In the genomic region with DNA sequence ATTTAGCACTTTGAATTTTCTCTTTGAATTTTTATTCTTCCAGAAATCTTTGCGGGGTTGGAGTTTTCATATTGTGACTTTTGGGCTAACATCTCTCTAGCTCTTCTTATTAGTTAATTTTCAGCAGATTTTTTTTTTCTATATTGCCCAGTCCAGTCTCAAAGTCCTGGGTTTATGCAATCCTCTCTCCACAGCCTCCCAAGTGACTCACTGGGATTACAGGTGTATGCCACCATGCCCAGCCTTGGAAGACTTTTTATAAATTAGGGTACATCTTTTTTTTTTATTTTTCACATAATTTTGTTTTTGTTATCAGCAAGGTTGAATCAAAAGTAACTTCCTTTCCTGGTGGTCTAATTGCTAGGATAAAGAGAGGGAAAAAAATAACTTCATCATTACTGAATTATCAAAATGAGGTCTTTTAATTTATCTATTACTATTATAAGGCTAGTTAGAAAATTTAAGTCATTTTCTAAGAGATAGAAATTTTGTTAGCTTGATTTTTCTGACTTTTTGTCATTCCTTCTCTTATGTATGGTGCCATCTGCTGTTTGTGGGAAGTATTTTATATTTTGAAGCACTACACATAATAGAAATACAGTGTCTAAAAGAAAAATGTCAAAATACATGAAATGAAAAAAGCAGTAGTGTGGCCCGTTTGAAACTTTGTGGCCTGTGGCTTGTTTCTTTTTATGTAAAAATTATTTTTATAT, we compare ENCODE assay signal across 8 cellular contexts.
A peak's percentile ranks its signal among the peaks of the same experiment; 100 is the strongest.
DNase-seq lines count a peak whose midpoint lies in the region; ATAC-seq and TF ChIP-seq lines count a peak whose summit lies in the region.

No MANE protein-coding gene starts in this region.

- no peak overlapping the region for H3K27ac ChIP-seq in mesendoderm (ENCODE audit: low read depth, low read length)

- no peak overlapping the region for H3K4ac ChIP-seq in mesendoderm (ENCODE audit: low read depth, low read length)

- no peaks in the 10 kb centered on the region for H3K4me1 Mint-ChIP-seq in activated CD4-positive, alpha-beta T cell treated with anti-CD3 and anti-CD28 coated beads for 36 hours

- H2BK120ac ChIP-seq in mesendoderm (ENCODE audit: low read depth, low read length), result no peak overlapping the region

- no peaks in the 10 kb centered on the region for H3K9me3 Mint-ChIP-seq in activated CD4-positive, alpha-beta T cell treated with anti-CD3 and anti-CD28 coated beads for 36 hours (ENCODE audit: low read depth)

- peak; percentile 11 for TF ChIP-seq CTCF in astrocyte of the cerebellum (IDR thresholded peaks at IDR 0.05; ENCODE audit: low read depth, low read length, missing control alignments)

- H3K18ac ChIP-seq in mesendoderm (ENCODE audit: low read length), result no peak overlapping the region

- intact Hi-C loops in activated CD4-positive, alpha-beta T cell treated with anti-CD3 and anti-CD28 coated beads for 36 hours (cut with DNase I, micrococcal nuclease), result loop anchor here (1.0 to 2.0 kb wide), 3 partner anchors 464 to 468 kb away; no protein-coding TSS in a partner anchor

- H3K27me3 Mint-ChIP-seq in activated CD4-positive, alpha-beta T cell treated with anti-CD3 and anti-CD28 coated beads for 36 hours, result no peaks in the 10 kb centered on the region

- no peak overlapping the region for H3K56ac ChIP-seq in mesendoderm (ENCODE audit: low read length)

- CTCF ChIA-PET in activated CD4-positive, alpha-beta T cell treated with anti-CD3 and anti-CD28 coated beads for 36 hours (lab: Charles Lee), result interaction anchor here (0.5 to 2.8 kb wide), 7 partner anchors 14 to 1312 kb away, joined by 3 to 30 read pairs (median 3); no protein-coding TSS in a partner anchor

- no peaks in the 10 kb centered on the region for H3K79me1 ChIP-seq in mesendoderm (ENCODE audit: low read length)

- H3K36me3 Mint-ChIP-seq in activated CD4-positive, alpha-beta T cell treated with anti-CD3 and anti-CD28 coated beads for 36 hours (ENCODE audit: low read depth), result no peaks in the 10 kb centered on the region

- POLR2A ChIA-PET in activated CD4-positive, alpha-beta T cell treated with anti-CD3 and anti-CD28 coated beads for 36 hours (lab: Charles Lee), result interaction anchor here (0.5 kb wide), 1 partner anchor 78 kb away, joined by 8 read pairs; no protein-coding TSS in a partner anchor

- H3K79me2 ChIP-seq in mesendoderm (ENCODE audit: control insufficient read depth, insufficient read depth, low read length), result no peaks in the 10 kb centered on the region

- no peak overlapping the region for H3K4me2 ChIP-seq in mesendoderm (ENCODE audit: low read length)

- no peak overlapping the region for H4K5ac ChIP-seq in mesendoderm (ENCODE audit: low read length)

- H3K4me3 Mint-ChIP-seq in activated CD4-positive, alpha-beta T cell treated with anti-CD3 and anti-CD28 coated beads for 36 hours, result no peak overlapping the region

- H2BK5ac ChIP-seq in mesendoderm (ENCODE audit: low read length), result no peak overlapping the region

- no peak overlapping the region for H3K23ac ChIP-seq in mesendoderm (ENCODE audit: low read length)

- in situ Hi-C loops in KBM-7 (cut with MboI; ENCODE audit: low pct_unique_long_range_greater_than_20kb, low sequenced_read_pairs), result loop anchor here (25.0 kb wide), 3 partner anchors 464 to 1989 kb away; no protein-coding TSS in a partner anchor
- in situ Hi-C loops in astrocyte of the cerebellum (cut with HindIII; ENCODE audit: low sequenced_read_pairs), result no loop called here

- ATAC-seq in GM19395 (IDR thresholded peaks at IDR 0.05; ENCODE audit: unreplicated experiment) (no peak), GM18873 (IDR thresholded peaks at IDR 0.05; ENCODE audit: low FRiP score, unreplicated experiment) (no peak)
- no peak for ATAC-seq in activated CD4-positive, alpha-beta T cell treated with anti-CD3 and anti-CD28 coated beads for 36 hours

- no peak overlapping the region for H2AK5ac ChIP-seq in mesendoderm (ENCODE audit: low read length)

- H2BK15ac ChIP-seq in mesendoderm (replicated peaks; ENCODE audit: low read depth), result no peak overlapping the region

- H3K27me3 ChIP-seq in mesendoderm (ENCODE audit: insufficient read depth, low read length, poor library complexity), result no peaks in the 10 kb centered on the region

- DNase-seq in DMS114 treated with DMSO at 0.1 percent for 48 hours (lab: John Stamatoyannopoulos, UW; ENCODE audit: unreplicated experiment), result peak; percentile 20
- DNase-seq in KBM-7, result peak; percentile 55
- peak; percentile 32 for DNase-seq in astrocyte of the cerebellum (ENCODE audit: low read depth)
- DNase-seq in mesendoderm, result peak; percentile 31
- DNase-seq in germinal center (ENCODE audit: low spot score), result no peak
- DNase-seq in activated CD4-positive, alpha-beta T cell treated with anti-CD3 and anti-CD28 coated beads for 36 hours, result no peak

- H3K36me3 ChIP-seq in mesendoderm (ENCODE audit: control insufficient read depth, insufficient read depth, low read length), result no peaks in the 10 kb centered on the region

- H3K27ac Mint-ChIP-seq in activated CD4-positive, alpha-beta T cell treated with anti-CD3 and anti-CD28 coated beads for 36 hours, result no peak overlapping the region

- H3K4me1 ChIP-seq in mesendoderm (ENCODE audit: control insufficient read depth, low read depth, low read length), result no peaks in the 10 kb centered on the region

- H3K4me3 ChIP-seq in astrocyte of the cerebellum (ENCODE audit: low read depth, low read length) (no peak overlapping the region), mesendoderm (ENCODE audit: low read length) (no peak overlapping the region)

- no peak overlapping the region for H4K8ac ChIP-seq in mesendoderm (ENCODE audit: low read depth, low read length)

- whole genome bisulfite sequencing in mesendoderm (ENCODE audit: extremely low coverage, insufficient coverage, low lambda C conversion rate), result no CpG with 5 or more reads among the region's 2 CpGs

- H3K9ac ChIP-seq in mesendoderm (ENCODE audit: low read length), result no peak overlapping the region

Comparison
In these comparisons a context has a peak if more than half of its experiments do, and no peak if none do; other contexts are left out.
1. DNase-seq: peak in DMS114 treated with DMSO at 0.1 percent for 48 hours (single experiment), KBM-7 (single experiment), astrocyte of the cerebellum (single experiment) and mesendoderm (single experiment); none in germinal center (single experiment) and activated CD4-positive, alpha-beta T cell treated with anti-CD3 and anti-CD28 coated beads for 36 hours (single experiment).